23 cellular contexts compared by ENCODE assay signal in genomic region chr11:35641206-35641885, GRCh38. TPM values are rescaled to one million over a fixed set of nuclear protein-coding genes. Genes with fewer than 3 reads are reported as not detected.
A peak's percentile ranks its signal among the peaks of the same experiment; 100 is the strongest.
DNase-seq lines count a peak whose midpoint lies in the region; ATAC-seq, FAIRE-seq and TF ChIP-seq lines count a peak whose summit lies in the region.
"Had no signal": no experiment of that assay in that cellular context is flagged by ENCODE, and none has a peak within 500 bp of the region (broad histone marks: within the 10 kb centered on the region; RNA-seq: fewer than 3 reads in every experiment).

No MANE protein-coding gene starts in this region.

- H3K36me3 ChIP-seq in astrocyte (ENCODE audit: insufficient read depth, low read length), result no peaks in the 10 kb centered on the region
- H3K36me3 ChIP-seq: sigmoid colon, suprapubic skin had no signal

- peak overlapping the region; percentile 13 for H3K27ac Mint-ChIP-seq in astrocyte (ENCODE audit: unreplicated experiment)
- H3K27ac Mint-ChIP-seq: activated CD8-positive, alpha-beta T cell treated with anti-CD3 and anti-CD28 coated beads for 36 hours; naive B cell had no signal

- no peaks in the 10 kb centered on the region for H3K27me3 Mint-ChIP-seq in astrocyte (ENCODE audit: low read depth, unreplicated experiment)

- peaks cover 3% of the 10 kb centered on the region for H3K36me3 Mint-ChIP-seq in astrocyte (ENCODE audit: low read depth, unreplicated experiment)
- H3K36me3 Mint-ChIP-seq: CD14-positive monocyte, naive B cell had no signal

- H3K4me2 ChIP-seq in astrocyte (ENCODE audit: low read length), result no peak overlapping the region
- H3K4me2 ChIP-seq: KMS-11 had no signal

- peaks cover 7% of the 10 kb centered on the region for H3K4me1 Mint-ChIP-seq in astrocyte (ENCODE audit: low read depth, unreplicated experiment)
- H3K4me1 Mint-ChIP-seq: CD14-positive monocyte; central memory CD8-positive, alpha-beta T cell; naive B cell had no signal

- H3K9me3 Mint-ChIP-seq in astrocyte (ENCODE audit: unreplicated experiment), result no peaks in the 10 kb centered on the region
- H3K9me3 Mint-ChIP-seq: activated CD8-positive, alpha-beta T cell treated with anti-CD3 and anti-CD28 coated beads for 36 hours; central memory CD8-positive, alpha-beta T cell had no signal

- no peaks in the 10 kb centered on the region for H3K4me1 ChIP-seq in astrocyte (ENCODE audit: insufficient read depth, low read length)
- H3K4me1 ChIP-seq: sigmoid colon, suprapubic skin had no signal

- H3K27me3 ChIP-seq in astrocyte (ENCODE audit: insufficient read depth, low read length), result no peaks in the 10 kb centered on the region
- H3K27me3 ChIP-seq: sigmoid colon had no signal

- no peak overlapping the region for H3K27ac ChIP-seq in astrocyte (ENCODE audit: low read depth, low read length)
- H3K27ac ChIP-seq: KMS-11, sigmoid colon, suprapubic skin had no signal

- TF ChIP-seq CTCF in astrocyte (IDR thresholded peaks at IDR 0.05; ENCODE audit: insufficient read depth, low read depth, low read length) (no peak), retinal pigment epithelial cell (conservative IDR thresholded peaks at IDR 0.05; ENCODE audit: low read depth, low read length) (no peak)

- H3K4me3 ChIP-seq in astrocyte (ENCODE audit: insufficient read depth, low read depth, low read length), result no peak overlapping the region
- no peak overlapping the region for H3K4me3 ChIP-seq in retinal pigment epithelial cell (ENCODE audit: low read length)
- H3K4me3 ChIP-seq: sigmoid colon, suprapubic skin had no signal

- FAIRE-seq in astrocyte (lab: Jason Lieb, UNC) (no peak), HTR-8/SVneo (lab: Jason Lieb, UNC) (no peak)
- FAIRE-seq: GM12891 had no signal

- ATAC-seq in HG02981 (IDR thresholded peaks at IDR 0.05; ENCODE audit: unreplicated experiment), result no peak
- ATAC-seq: activated CD8-positive, alpha-beta T cell treated with anti-CD3 and anti-CD28 coated beads for 36 hours; HCT116 had no signal

- no peaks in the 10 kb centered on the region for H3K9me3 ChIP-seq in astrocyte (ENCODE audit: insufficient read depth, low read depth, low read length)
- H3K9me3 ChIP-seq: sigmoid colon, suprapubic skin had no signal

- H3K9ac ChIP-seq in astrocyte (ENCODE audit: low read length), result no peak overlapping the region
- H3K9ac ChIP-seq: KMS-11 had no signal

- H4K20me1 ChIP-seq in astrocyte (ENCODE audit: insufficient read depth, low read length), result no peaks in the 10 kb centered on the region

- peak; percentile 16 for DNase-seq in GM03348 (ENCODE audit: low spot score)
- DNase-seq in astrocyte (ENCODE audit: low read depth), result peak; percentile 36
- DNase-seq in iris pigment epithelial cell (ENCODE audit: low read depth), result peak; percentile 56
- peak; percentile 78 for DNase-seq in retinal pigment epithelial cell (ENCODE audit: low read depth)
- DNase-seq in SW480 (ENCODE audit: low spot score), result no peak
- no peak for DNase-seq in HTR-8/SVneo (ENCODE audit: insufficient read length, low spot score)
- DNase-seq: activated CD4-positive, CD25-positive, alpha-beta regulatory T cell treated with anti-CD3 and anti-CD28 coated beads, Interleukin-2, amount 50 U/mL, for 72 hours; activated CD8-positive, alpha-beta T cell treated with anti-CD3 and anti-CD28 coated beads for 36 hours; activated naive CD4-positive, alpha-beta T cell; DMS79; kidney glomerular epithelial cell; naive B cell; NCI-H1694 treated with DMSO at 0.1 percent for 48 hours; NCI-H748 treated with DMSO at 0.1 percent for 48 hours; posterior cingulate gyrus; sigmoid colon had no signal

- no peaks in the 10 kb centered on the region for H3K79me2 ChIP-seq in astrocyte (ENCODE audit: insufficient read depth, low read length)

- H3K4me3 Mint-ChIP-seq in astrocyte (ENCODE audit: unreplicated experiment), result no peak overlapping the region
- H3K4me3 Mint-ChIP-seq: activated CD8-positive, alpha-beta T cell treated with anti-CD3 and anti-CD28 coated beads for 36 hours; CD14-positive monocyte; central memory CD8-positive, alpha-beta T cell; naive B cell had no signal

- peak overlapping the region; percentile 28 for H2AFZ ChIP-seq in astrocyte (ENCODE audit: low read depth, low read length)

RNA-seq across cellular contexts. Expression of gene TRIM44, which starts 21.2 kb away (rescaled TPM):
- total RNA-seq in astrocyte, result 61.0 and 62.4 TPM in 2 replicates

RNA-seq across cellular contexts. Expression of gene FJX1, which starts 23.1 kb away (rescaled TPM):
- 47.9 and 50.2 TPM in 2 replicates for total RNA-seq in astrocyte

Comparison
In these comparisons a context has a peak if more than half of its experiments do, and no peak if none do; other contexts are left out.
1. DNase-seq: peak in GM03348 (single experiment), astrocyte (single experiment), iris pigment epithelial cell (single experiment) and retinal pigment epithelial cell (single experiment); none in SW480 (single experiment) and HTR-8/SVneo (single experiment).